In genomic region chr22:49264696-49265095, GRCh38 we compare ENCODE assay signal across 12 cellular contexts.
DNase-seq lines count a peak whose midpoint lies in the region; TF ChIP-seq lines count a peak whose summit lies in the region.
"Had no signal": no experiment of that assay in that cellular context is flagged by ENCODE, and none has a peak within 500 bp of the region (broad histone marks: within the 10 kb centered on the region; RNA-seq: fewer than 3 reads in every experiment).

No MANE protein-coding gene starts in this region.

- H3K4me1 ChIP-seq in MM.1S (ENCODE audit: low read length) (peaks cover 16% of the 10 kb centered on the region), neuronal stem cell (ENCODE audit: control insufficient read depth in 2 of 2, insufficient read depth in 1 of 2, low read depth in 1 of 2, low read length in 2 of 2) (peaks cover under 1 to 17% of the 10 kb centered on the region in 2 donors), breast epithelium (no peaks in the 10 kb centered on the region), thyroid gland (no peaks in the 10 kb centered on the region)
- H3K4me1 ChIP-seq: A549, BE2C had no signal

- H3F3A ChIP-seq in MM.1S (ENCODE audit: insufficient read depth, low read length), result peaks cover 7% of the 10 kb centered on the region; the same call in 1 of the 2 replicates

- H3K4me2 ChIP-seq in MM.1S (ENCODE audit: low read depth, low read length) (peak overlapping the region; percentile 81), neuronal stem cell (ENCODE audit: insufficient read depth, low read length, poor library complexity, severe bottlenecking) (no peak overlapping the region)
- H3K4me2 ChIP-seq: A549 had no signal

- H2BK12ac ChIP-seq in neuronal stem cell (ENCODE audit: low read length), result no peak overlapping the region

- no peak overlapping the region for H2BK15ac ChIP-seq in neuronal stem cell (ENCODE audit: low read length)

- DNase-seq in MM.1S (no peak), coronary artery (ENCODE audit: low spot score) (peak; percentile 53), neuronal stem cell (ENCODE audit: low spot score) (no peak), ureter (ENCODE audit: low spot score) (no peak), breast epithelium (ENCODE audit: low spot score in 2 of 2) (no peak), thyroid gland (no peak)
- DNase-seq: BE2C; CD4-positive, CD25-positive, alpha-beta regulatory T cell; DMS 273 treated with DMSO at 0.1 percent for 48 hours; GM23248; H7 had no signal

- H2BK5ac ChIP-seq in neuronal stem cell (ENCODE audit: low read length), result no peak overlapping the region

- no peaks in the 10 kb centered on the region for H3K9me2 ChIP-seq in MM.1S (replicated peaks; ENCODE audit: insufficient read depth, low read length)

- peak overlapping the region; percentile 34 for H3K23ac ChIP-seq in neuronal stem cell (ENCODE audit: low read depth, low read length, poor library complexity)

- H3K4me3 ChIP-seq in MM.1S (ENCODE audit: low read length) (peak overlapping the region; percentile 55), coronary artery (no peak overlapping the region), neuronal stem cell (ENCODE audit: low read length in 2 of 2) (no peak overlapping the region), breast epithelium (no peak overlapping the region), thyroid gland (replicated peaks in 1 of 3) (no peak overlapping the region)
- H3K4me3 ChIP-seq: A549, GM23248 had no signal

- H3K27ac ChIP-seq in MM.1S (ENCODE audit: low read length) (peak overlapping the region; percentile 89), coronary artery (no peak overlapping the region), neuronal stem cell (replicated peaks; ENCODE audit: low read length) (no peak overlapping the region), breast epithelium (no peak overlapping the region), thyroid gland (no peak overlapping the region)
- H3K27ac ChIP-seq: A549, GM23248 had no signal

- H2AK5ac ChIP-seq in neuronal stem cell (ENCODE audit: low read depth, low read length), result no peak overlapping the region

- no CpG with 5 or more reads among the region's 11 CpGs for WGBS in neuronal stem cell (ENCODE audit: extremely low coverage in 2 of 2, insufficient read length in 2 of 2, insufficient replicate concordance in 1 of 2), 2 donors
- 79 to 83% methylated on average over 11 of the region's 11 CpGs for WGBS in thyroid gland, 2 donors

- no peaks in the 10 kb centered on the region for H4K20me1 ChIP-seq in MM.1S (ENCODE audit: insufficient read depth, low read length)

- no peak overlapping the region for H4K8ac ChIP-seq in neuronal stem cell (ENCODE audit: low read depth, low read length)

- no peaks in the 10 kb centered on the region for H3K9me3 ChIP-seq in MM.1S (replicated peaks; ENCODE audit: insufficient read depth, low read length)
- peaks cover 0 to 3% of the 10 kb centered on the region in 2 donors for H3K9me3 ChIP-seq in neuronal stem cell (replicated peaks in 1 of 2; ENCODE audit: control insufficient read depth in 2 of 2, insufficient read depth in 1 of 2, low read depth in 1 of 2, low read length in 2 of 2)
- no peaks in the 10 kb centered on the region for H3K9me3 ChIP-seq in breast epithelium
- H3K9me3 ChIP-seq in thyroid gland, result no peaks in the 10 kb centered on the region
- H3K9me3 ChIP-seq: A549, BE2C had no signal

- H2AFZ ChIP-seq in MM.1S (ENCODE audit: low read length) (peak overlapping the region; percentile 60), neuronal stem cell (ENCODE audit: low read length) (no peak overlapping the region)
- H2AFZ ChIP-seq: GM23248 had no signal

- TF ChIP-seq CTCF in MM.1S (IDR thresholded peaks at IDR 0.05; ENCODE audit: low read length) (no peak), coronary artery (IDR thresholded peaks at IDR 0.05) (no peak), breast epithelium (IDR thresholded peaks at IDR 0.05) (no peak), thyroid gland (IDR thresholded peaks at IDR 0.05) (no peak)

- H3K79me2 ChIP-seq in MM.1S (ENCODE audit: low read length), result no peaks in the 10 kb centered on the region

- intact Hi-C loops in breast epithelium (cut with DNase I; ENCODE audit: low total_unique reads) (no loop called here), thyroid gland (cut with DNase I) (no loop called here)

- H3K9ac ChIP-seq in MM.1S (ENCODE audit: low read length), result peak overlapping the region; percentile 54
- H3K9ac ChIP-seq in neuronal stem cell (ENCODE audit: low read depth, low read length, poor library complexity), result no peak overlapping the region
- H3K9ac ChIP-seq: GM23248 had no signal

- no peaks in the 10 kb centered on the region for H3K79me1 ChIP-seq in neuronal stem cell (ENCODE audit: low read depth, low read length)

- TF ChIP-seq POLR2A in breast epithelium (IDR thresholded peaks at IDR 0.05), result no peak
- no peak for TF ChIP-seq POLR2A in thyroid gland (IDR thresholded peaks at IDR 0.05)

- no peaks in the 10 kb centered on the region for H3K36me3 ChIP-seq in MM.1S (replicated peaks; ENCODE audit: insufficient read depth, low read length)
- no peaks in the 10 kb centered on the region for H3K36me3 ChIP-seq in neuronal stem cell (replicated peaks in 1 of 2; ENCODE audit: control insufficient read depth in 2 of 2, insufficient read depth in 2 of 2, low read length in 2 of 2)
- no peaks in the 10 kb centered on the region for H3K36me3 ChIP-seq in breast epithelium
- no peaks in the 10 kb centered on the region for H3K36me3 ChIP-seq in thyroid gland
- H3K36me3 ChIP-seq: BE2C had no signal

- H3K4ac ChIP-seq in neuronal stem cell (ENCODE audit: low read length), result no peak overlapping the region

- H4K91ac ChIP-seq in neuronal stem cell (ENCODE audit: low read depth, low read length, poor library complexity), result no peak overlapping the region

- no peak overlapping the region for H3K18ac ChIP-seq in neuronal stem cell (ENCODE audit: low read length)

- H3K27me3 ChIP-seq in MM.1S (replicated peaks; ENCODE audit: insufficient read depth, low read length) (peaks cover 3% of the 10 kb centered on the region), neuronal stem cell (ENCODE audit: control insufficient read depth in 3 of 3, insufficient read depth in 3 of 3, low read depth in 1 of 3, low read length in 3 of 3) (peaks cover 0 to 12% (median 0%) of the 10 kb centered on the region in 3 experiments), breast epithelium (peaks cover 0 to 48% of the 10 kb centered on the region in 2 donors), thyroid gland (no peaks in the 10 kb centered on the region)
- H3K27me3 ChIP-seq: BE2C had no signal

- peak overlapping the region; percentile 17 for H3K14ac ChIP-seq in neuronal stem cell (ENCODE audit: low read length)

- no peak overlapping the region for H2BK120ac ChIP-seq in neuronal stem cell (ENCODE audit: low read depth, low read length)
